8 cellular contexts compared by ENCODE assay signal in the genomic region with DNA sequence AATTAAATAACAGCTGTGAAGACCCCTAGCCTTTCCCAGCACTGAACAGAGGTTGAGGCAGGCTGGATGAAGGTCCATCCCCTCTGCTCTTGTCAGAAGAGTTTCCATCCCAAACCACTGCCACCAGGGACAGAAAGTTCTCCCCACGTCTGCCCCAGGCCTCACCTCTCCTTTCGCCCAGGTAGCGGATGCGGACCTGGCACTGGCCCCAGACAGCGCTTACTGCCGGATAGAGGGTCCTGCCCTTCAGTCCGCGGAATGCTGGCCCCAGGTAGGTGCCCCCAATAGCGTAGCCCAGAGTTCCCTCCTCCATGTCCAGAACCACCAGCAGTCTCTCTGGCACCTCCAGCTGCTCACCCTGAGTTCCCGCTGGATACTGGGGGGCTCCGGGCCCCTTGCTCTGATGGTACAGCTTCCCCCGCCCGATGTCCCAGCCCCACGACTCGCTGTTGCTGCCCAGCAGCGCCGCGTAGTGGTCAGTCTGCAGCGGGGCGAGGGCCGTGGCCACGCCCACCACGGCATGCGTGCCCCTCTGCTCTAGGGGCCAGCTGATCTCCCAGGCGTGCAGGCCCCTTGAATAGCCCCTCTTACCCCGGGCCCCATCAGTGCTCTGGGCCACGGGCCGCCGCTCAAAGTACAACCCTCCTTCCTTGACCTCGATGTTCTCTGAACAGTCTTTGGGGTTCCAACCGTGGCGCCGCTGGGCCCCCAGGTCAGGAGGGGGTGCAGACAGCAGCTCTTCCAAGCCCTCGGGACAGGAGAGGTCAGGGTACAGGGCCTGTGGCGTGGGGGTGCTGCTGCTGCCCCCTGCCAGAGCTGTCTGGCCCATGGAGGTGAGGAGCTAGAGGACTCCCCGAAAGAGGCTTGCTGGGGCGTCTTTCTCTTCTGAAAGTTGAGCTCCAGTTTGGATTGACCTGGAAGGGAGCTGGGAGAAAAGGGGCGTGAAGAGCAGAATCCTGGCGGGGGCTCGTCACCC. TPM values are rescaled to one million over a fixed set of nuclear protein-coding genes. Genes with fewer than 3 reads are reported as not detected.
DNase-seq lines count a peak whose midpoint lies in the region; ATAC-seq and TF ChIP-seq lines count a peak whose summit lies in the region.

No MANE protein-coding gene starts in this region.

- H3K79me2 ChIP-seq in ACC112 (ENCODE audit: control insufficient read depth, insufficient read depth, low read length, unreplicated experiment), result peaks cover 31% of the 10 kb centered on the region
- H3K79me2 ChIP-seq in osteoblast (ENCODE audit: insufficient read depth, low read length), result peaks cover 56% of the 10 kb centered on the region

- peak overlapping the region; percentile 77 for H3K4me3 ChIP-seq in ACC112 (ENCODE audit: low read depth, low read length)
- H3K4me3 ChIP-seq in SJSA1, result peak overlapping the region; percentile 51
- H3K4me3 ChIP-seq in osteoblast (ENCODE audit: insufficient read depth, low read length), result peak overlapping the region; percentile 90
- peak overlapping the region; percentile 97 for H3K4me3 ChIP-seq in thoracic aorta

- TF ChIP-seq CTCF in glutamatergic neuron (IDR thresholded peaks at IDR 0.05; ENCODE audit: partially characterized antibody, unreplicated experiment) (peak; percentile 87), osteoblast (IDR thresholded peaks at IDR 0.05; ENCODE audit: extremely low read depth, low read depth, low read length) (peak; percentile 92), thoracic aorta (IDR thresholded peaks at IDR 0.05) (peak; percentile 91)

- H3K9me3 Mint-ChIP-seq in IgD-negative memory B cell (no peaks in the 10 kb centered on the region), glutamatergic neuron (ENCODE audit: unreplicated experiment) (peaks cover 23% of the 10 kb centered on the region)

- H3K36me3 Mint-ChIP-seq in IgD-negative memory B cell (peaks cover 1% of the 10 kb centered on the region), glutamatergic neuron (ENCODE audit: unreplicated experiment) (no peaks in the 10 kb centered on the region)

- H3K27ac ChIP-seq in ACC112 (ENCODE audit: low read depth, low read length) (peak overlapping the region; percentile 45), SJSA1 (peak overlapping the region; percentile 3), osteoblast (ENCODE audit: low read depth, low read length) (peak overlapping the region; percentile 49), thoracic aorta (peak overlapping the region; percentile 89 to 94)

- H3K4me2 ChIP-seq in osteoblast (ENCODE audit: insufficient read depth, low read length), result peak overlapping the region; percentile 78

- H3K36me3 ChIP-seq in ACC112 (ENCODE audit: insufficient read depth, low read length) (peaks cover 16% of the 10 kb centered on the region; the same call in 1 of the 2 replicates), SJSA1 (peaks cover 74% of the 10 kb centered on the region), osteoblast (ENCODE audit: insufficient read depth, low read length) (peaks cover 27% of the 10 kb centered on the region), thoracic aorta (peaks cover 11% of the 10 kb centered on the region)

- H2AFZ ChIP-seq in ACC112 (ENCODE audit: low read length, unreplicated experiment) (no peak overlapping the region), osteoblast (ENCODE audit: low read length) (peak overlapping the region; percentile 54)

- H3K4me3 Mint-ChIP-seq in IgD-negative memory B cell (peak overlapping the region; percentile 88 to 98 (median 95)), glutamatergic neuron (ENCODE audit: unreplicated experiment) (peak overlapping the region; percentile 89)

- H3K4me1 Mint-ChIP-seq in IgD-negative memory B cell (peaks cover 23 to 39% (median 35%) of the 10 kb centered on the region in 3 donors), glutamatergic neuron (ENCODE audit: low read depth, unreplicated experiment) (peaks cover 20% of the 10 kb centered on the region)

- H3K4me1 ChIP-seq in ACC112 (ENCODE audit: control insufficient read depth, insufficient read depth, low read length, unreplicated experiment) (peaks cover 30% of the 10 kb centered on the region), SJSA1 (replicated peaks) (peaks cover 41% of the 10 kb centered on the region), osteoblast (ENCODE audit: insufficient read depth, low read length) (peaks cover 40% of the 10 kb centered on the region), thoracic aorta (ENCODE audit: control insufficient read depth in 1 of 2, low read depth in 2 of 2) (peaks cover 33 to 43% of the 10 kb centered on the region in 2 donors)

- H3K27me3 Mint-ChIP-seq in IgD-negative memory B cell, result no peaks in the 10 kb centered on the region
- peaks cover 17% of the 10 kb centered on the region for H3K27me3 Mint-ChIP-seq in glutamatergic neuron (ENCODE audit: unreplicated experiment)

- no peaks in the 10 kb centered on the region for H3K9me3 ChIP-seq in SJSA1 (replicated peaks)
- H3K9me3 ChIP-seq in osteoblast (ENCODE audit: low read depth, low read length), result no peaks in the 10 kb centered on the region
- H3K9me3 ChIP-seq in thoracic aorta, result no peaks in the 10 kb centered on the region

- H3K27me3 ChIP-seq in ACC112 (ENCODE audit: insufficient read depth, low read length) (no peaks in the 10 kb centered on the region), SJSA1 (replicated peaks) (no peaks in the 10 kb centered on the region), osteoblast (ENCODE audit: insufficient read depth, low read length) (no peaks in the 10 kb centered on the region), thoracic aorta (replicated peaks; ENCODE audit: insufficient read depth) (no peaks in the 10 kb centered on the region)

- DNase-seq in SJSA1 (ENCODE audit: low read depth in 1 of 2, low spot score in 2 of 2), result peak; percentile 82 to 85
- peak; percentile 85 for DNase-seq in activated naive CD4-positive, alpha-beta T cell treated with anti-CD3 and anti-CD28 coated beads, Interleukin-2, amount 50 U/mL, for 16 hours
- peak; percentile 92 for DNase-seq in glutamatergic neuron
- DNase-seq in osteoblast (ENCODE audit: insufficient read length, low spot score, missing footprints), result peak; percentile 98
- DNase-seq in thoracic aorta (ENCODE audit: low spot score), result peak; percentile 43

- ATAC-seq in GM18511 (IDR thresholded peaks at IDR 0.05; ENCODE audit: unreplicated experiment) (peak; percentile 43), thoracic aorta (ENCODE audit: insufficient number of reproducible peaks, low FRiP score, low read depth) (peak; percentile 40)

- H3K27ac Mint-ChIP-seq in IgD-negative memory B cell (peak overlapping the region; percentile 68 to 86 (median 85)), glutamatergic neuron (ENCODE audit: unreplicated experiment) (peak overlapping the region; percentile 78)

- H4K20me1 ChIP-seq in osteoblast (ENCODE audit: insufficient read depth, low read length), result peaks cover 42% of the 10 kb centered on the region

RNA-seq across cellular contexts. Expression of gene SPSB2, which starts 0.7 kb away (rescaled TPM):
- polyA plus RNA-seq in IgD-negative memory B cell, result 10.6 TPM
- total RNA-seq in SJSA1 (2014; rRNA removed; shearing (Covaris generic)), result 14.1 and 16.2 TPM in 2 replicates
- total RNA-seq in glutamatergic neuron (ENCODE audit: unreplicated experiment) (4.3 TPM), osteoblast (11.5 and 11.9 TPM in 2 replicates), thoracic aorta (10 to 100 TPM in 1 of 2 donors, 1 to 10 TPM in 1; 9.2 to 19.1 TPM)

RNA-seq across cellular contexts. Expression of gene TPI1, which starts 5.0 kb away (rescaled TPM):
- polyA plus RNA-seq in IgD-negative memory B cell, result 490 TPM
- 1,911 and 2,129 TPM in 2 replicates for total RNA-seq in SJSA1 (2014; rRNA removed; shearing (Covaris generic))
- total RNA-seq in glutamatergic neuron (ENCODE audit: unreplicated experiment) (663 TPM), osteoblast (385 and 553 TPM in 2 replicates), thoracic aorta (100 to 1,000 TPM; 287 to 322 TPM)

RNA-seq across cellular contexts. Expression of gene USP5, which starts 20.4 kb away (rescaled TPM):
- 33.2 TPM for polyA plus RNA-seq in IgD-negative memory B cell
- 121 and 150 TPM in 2 replicates for total RNA-seq in SJSA1 (2014; rRNA removed; shearing (Covaris generic))
- 141 TPM for total RNA-seq in glutamatergic neuron (ENCODE audit: unreplicated experiment)
- total RNA-seq in osteoblast, result 65.7 and 77.1 TPM in 2 replicates
- 10 to 100 TPM; 54.3 to 62.7 TPM for total RNA-seq in thoracic aorta

RNA-seq across cellular contexts. Expression of gene CDCA3, which starts 21.3 kb away (rescaled TPM):
- polyA plus RNA-seq in IgD-negative memory B cell, result 0.60 TPM
- 143 and 156 TPM in 2 replicates for total RNA-seq in SJSA1 (2014; rRNA removed; shearing (Covaris generic))
- total RNA-seq in glutamatergic neuron (ENCODE audit: unreplicated experiment) (5.2 TPM), osteoblast (4.0 and 5.0 TPM in 2 replicates), thoracic aorta (1 to 10 TPM; 1.8 to 1.9 TPM)

RNA-seq across cellular contexts. Expression of gene GNB3, which starts 31.6 kb away (rescaled TPM):
- polyA plus RNA-seq in IgD-negative memory B cell, result not detected
- not detected in 2 replicates for total RNA-seq in SJSA1 (2014; rRNA removed; shearing (Covaris generic))
- total RNA-seq in glutamatergic neuron (ENCODE audit: unreplicated experiment) (45.7 TPM), osteoblast (1.4 and 2.7 TPM in 2 replicates), thoracic aorta (10 to 100 TPM in 1 of 2 donors, 1 to 10 TPM in 1; 9.3 to 16.6 TPM)

Comparison
In these comparisons a context has a peak if more than half of its experiments do, and no peak if none do; other contexts are left out.
1. Peak in every context shown above with its lines: DNase-seq, ATAC-seq, H3K4me3 ChIP-seq and H3K27ac ChIP-seq.
2. H3K27ac ChIP-seq: peak in every context shown above with its lines; median percentile 92 in thoracic aorta; 49 in osteoblast; 45 in ACC112; 3 in SJSA1.
3. DNase-seq: peak in every context shown above with its lines; median percentile 98 in osteoblast; 92 in glutamatergic neuron; 85 in activated naive CD4-positive, alpha-beta T cell treated with anti-CD3 and anti-CD28 coated beads, Interleukin-2, amount 50 U/mL, for 16 hours; 84 in SJSA1; 43 in thoracic aorta.